ENCODE assay signal across 8 cellular contexts in the genomic region with DNA sequence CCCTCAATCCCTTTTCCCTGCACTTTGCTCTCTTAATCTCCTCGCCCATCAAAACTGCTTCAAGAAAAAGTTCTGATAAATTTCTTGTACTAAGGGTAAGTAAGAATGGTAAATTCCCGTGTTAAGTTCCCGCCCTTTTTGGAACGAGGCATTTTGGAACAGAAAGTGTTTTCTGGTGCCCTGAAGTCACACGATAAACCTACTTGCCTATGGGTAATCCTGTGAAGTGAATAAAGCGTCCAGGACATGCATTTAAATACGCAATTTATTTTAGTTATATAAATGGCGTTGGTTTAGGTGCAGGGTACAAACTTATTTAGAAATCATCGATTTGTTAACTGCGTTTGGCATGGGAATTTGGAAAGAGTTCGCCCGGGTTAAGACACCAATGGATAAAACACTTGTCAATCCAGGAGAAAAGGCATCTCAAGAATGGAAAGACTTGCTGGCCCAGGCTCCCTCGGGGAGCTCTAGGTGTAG. TPM values are rescaled to one million over a fixed set of nuclear protein-coding genes. Genes with fewer than 3 reads are reported as not detected.
DNase-seq lines count a peak whose midpoint lies in the region; FAIRE-seq and TF ChIP-seq lines count a peak whose summit lies in the region.

No MANE protein-coding gene starts in this region.

- H3K9me3 ChIP-seq in endothelial cell of umbilical vein (replicated peaks; ENCODE audit: control insufficient read depth, insufficient read depth, low read length), result no peaks in the 10 kb centered on the region

- POLR2A ChIA-PET in endothelial cell of umbilical vein (lab: Charles Lee), result interaction anchor here (0.6 to 1.7 kb wide), 4 partner anchors 14 to 204 kb away, joined by 3 to 5 read pairs (median 4); no protein-coding TSS in a partner anchor

- H3K27ac ChIP-seq in endothelial cell of umbilical vein (ENCODE audit: insufficient read depth, low read depth, low read length), result peak overlapping the region; percentile 78

- peaks cover 49% of the 10 kb centered on the region for H3K4me1 Mint-ChIP-seq in nephron progenitor cell

- no peaks in the 10 kb centered on the region for H3K36me3 ChIP-seq in endothelial cell of umbilical vein (ENCODE audit: control insufficient read depth in 2 of 2, extremely low read depth in 1 of 2, insufficient read depth in 2 of 2, low read length in 2 of 2)

- FAIRE-seq in endothelial cell of umbilical vein (lab: Jason Lieb, UNC), result peak; percentile 40

- DNase-seq in SHP77 (lab: John Stamatoyannopoulos, UW) (peak; percentile 14 to 39), SHP77 treated with DMSO at 0.1 percent for 48 hours (lab: John Stamatoyannopoulos, UW) (no peak), SK-N-DZ (ENCODE audit: low spot score) (peak; percentile 43), endothelial cell of umbilical vein (ENCODE audit: low read depth, low spot score) (no peak), nephron progenitor cell (no peak), NCI-H1694 treated with DMSO at 0.1 percent for 48 hours (lab: John Stamatoyannopoulos, UW) (no peak), iPS-NIHi11 (ENCODE audit: low spot score) (no peak), GM19240 (ENCODE audit: insufficient read length, low spot score) (no peak)

- peaks cover 5% of the 10 kb centered on the region for H3K27me3 Mint-ChIP-seq in nephron progenitor cell (ENCODE audit: low read depth, poor library complexity)

- TSS peak; percentile 74 for BruUV-seq in endothelial cell of umbilical vein (replicated peaks; lab: Mats Ljungman, UMichigan)

- H3K4me3 Mint-ChIP-seq in nephron progenitor cell, result peak overlapping the region; percentile 92

- H3K4me3 ChIP-seq in endothelial cell of umbilical vein (replicated peaks in 1 of 3; ENCODE audit: insufficient read depth in 1 of 3, low read depth in 1 of 3, low read length in 3 of 3), result peak overlapping the region; percentile 50 to 62 (median 58)

- CTCF ChIA-PET in endothelial cell of umbilical vein (lab: Charles Lee), result interaction anchor here (0.7 to 2.5 kb wide), 6 partner anchors 44 to 300 kb away, joined by 3 to 21 read pairs (median 4); no protein-coding TSS in a partner anchor

- intact Hi-C loops in endothelial cell of umbilical vein (cut with micrococcal nuclease), result loop anchor here (1.0 to 10.0 kb wide), 13 partner anchors 43 to 625 kb away; a partner anchor contains a TSS

- TF ChIP-seq CTCF in endothelial cell of umbilical vein (IDR thresholded peaks at IDR 0.05; ENCODE audit: extremely low read depth in 1 of 2, insufficient read depth in 1 of 2, low read depth in 1 of 2, low read length in 2 of 2) (no peak), nephron progenitor cell (IDR thresholded peaks at IDR 0.05) (no peak)

- peak overlapping the region; percentile 100 for H3K27ac Mint-ChIP-seq in nephron progenitor cell

- no peaks in the 10 kb centered on the region for H3K27me3 ChIP-seq in endothelial cell of umbilical vein (ENCODE audit: control insufficient read depth in 2 of 2, insufficient read depth in 2 of 2, low read length in 2 of 2)

- H3K4me1 ChIP-seq in endothelial cell of umbilical vein (ENCODE audit: control insufficient read depth, extremely low read depth, insufficient read depth, low read length), result peaks cover 35% of the 10 kb centered on the region

- H3K79me2 ChIP-seq in endothelial cell of umbilical vein (ENCODE audit: control insufficient read depth, insufficient read depth, low read length), result peaks cover 38% of the 10 kb centered on the region

- H3K36me3 Mint-ChIP-seq in nephron progenitor cell (ENCODE audit: low read depth), result peaks cover 23% of the 10 kb centered on the region

- peak overlapping the region; percentile 98 for H3K9ac ChIP-seq in endothelial cell of umbilical vein (replicated peaks; ENCODE audit: extremely low read depth, insufficient read depth, low read length)

- peaks cover 16% of the 10 kb centered on the region for H4K20me1 ChIP-seq in endothelial cell of umbilical vein (replicated peaks; ENCODE audit: control insufficient read depth, extremely low read depth, insufficient read depth, low read length)

- TF ChIP-seq POLR2A in endothelial cell of umbilical vein (IDR thresholded peaks at IDR 0.05; ENCODE audit: low read depth, low read length), result no peak

- H2AFZ ChIP-seq in endothelial cell of umbilical vein (ENCODE audit: low read depth, low read length), result peak overlapping the region; percentile 91

- no peaks in the 10 kb centered on the region for H3K9me3 Mint-ChIP-seq in nephron progenitor cell

- no peaks in the 10 kb centered on the region for H3K9me1 ChIP-seq in endothelial cell of umbilical vein (replicated peaks; ENCODE audit: control insufficient read depth, extremely low read depth, insufficient read depth, low read length)

- dilution Hi-C loops in endothelial cell of umbilical vein (cut with MboI; ENCODE audit: extremely low pct_ligation_motif_present, low sequenced_read_pairs), result no loop called here

- H3K4me2 ChIP-seq in endothelial cell of umbilical vein (ENCODE audit: insufficient read depth, low read length), result peak overlapping the region; percentile 99

TF ChIP-seq in endothelial cell of umbilical vein, 7 proteins besides CTCF, POLR2A, EP300 and RAD21:
- TF ChIP-seq MYC (IDR thresholded peaks at IDR 0.05; ENCODE audit: low read depth, low read length) (no peak), GATA2 (IDR thresholded peaks at IDR 0.05; ENCODE audit: insufficient read depth, insufficient read length, low read depth, low read length) (no peak), EZH2 (IDR thresholded peaks at IDR 0.05; ENCODE audit: borderline replicate concordance, low read depth, low read length, severe bottlenecking) (no peak), POLR2AphosphoS5 (IDR thresholded peaks at IDR 0.05; ENCODE audit: insufficient read depth, low read depth, low read length) (no peak), JUN (IDR thresholded peaks at IDR 0.05; ENCODE audit: borderline replicate concordance, insufficient read depth, insufficient read length, low read depth) (no peak), FOS (IDR thresholded peaks at IDR 0.05; ENCODE audit: borderline replicate concordance, insufficient read depth, low read length) (no peak)
- TF ChIP-seq, protein P1, sequence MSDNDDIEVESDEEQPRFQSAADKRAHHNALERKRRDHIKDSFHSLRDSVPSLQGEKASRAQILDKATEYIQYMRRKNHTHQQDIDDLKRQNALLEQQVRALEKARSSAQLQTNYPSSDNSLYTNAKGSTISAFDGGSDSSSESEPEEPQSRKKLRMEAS (IDR thresholded peaks at IDR 0.05; ENCODE audit: insufficient read depth, insufficient read length), result no peak

RNA-seq across cellular contexts. Expression of a gene that starts 0.7 kb away (rescaled TPM):
- 102 and 109 TPM in 2 replicates for polyA plus RNA-seq in SK-N-DZ (2014; cell fraction: cytosol; rRNA removed)
- 60.3 and 69.9 TPM in 2 replicates for polyA plus RNA-seq in SK-N-DZ (2014; cell fraction: nucleus; rRNA removed)
- 174 and 186 TPM in 2 replicates for total RNA-seq in endothelial cell of umbilical vein
- 95.7 and 147 TPM in 2 replicates for polyA plus RNA-seq in endothelial cell of umbilical vein
- 134 and 158 TPM in 2 replicates for polyA plus RNA-seq in endothelial cell of umbilical vein (2011; cell fraction: cytosol; rRNA removed)
- 79.7 and 107 TPM in 2 replicates for polyA plus RNA-seq in endothelial cell of umbilical vein (2011; cell fraction: nucleus; rRNA removed)
- polyA plus RNA-seq in endothelial cell of umbilical vein (2012), result 241 and 294 TPM in 2 replicates
- 67.5 and 82.2 TPM in 2 replicates for polyA minus RNA-seq in endothelial cell of umbilical vein
- polyA minus RNA-seq in endothelial cell of umbilical vein (2011; cell fraction: cytosol; rRNA and poly(A)+ RNA removed), result 82.6 TPM
- 64.4 and 94.8 TPM in 2 replicates for polyA minus RNA-seq in endothelial cell of umbilical vein (2011; cell fraction: nucleus; rRNA and poly(A)+ RNA removed)

Comparison
In these comparisons a context has a peak if more than half of its experiments do, and no peak if none do; other contexts are left out.
1. DNase-seq: peak in SHP77 (2 of 2) and SK-N-DZ (single experiment); none in SHP77 treated with DMSO at 0.1 percent for 48 hours (single experiment), endothelial cell of umbilical vein (single experiment), nephron progenitor cell (single experiment), NCI-H1694 treated with DMSO at 0.1 percent for 48 hours (single experiment), iPS-NIHi11 (single experiment) and GM19240 (single experiment).